ENCODE assay signal across 8 cellular contexts in genomic region chr15:101251830-101252820, GRCh38. TPM values are rescaled to one million over a fixed set of nuclear protein-coding genes. Genes with fewer than 3 reads are reported as not detected.
A peak's percentile ranks its signal among the peaks of the same experiment; 100 is the strongest.
DNase-seq lines count a peak whose midpoint lies in the region; ATAC-seq and TF ChIP-seq lines count a peak whose summit lies in the region.

TSS of gene CHSY1 (minus strand) at chr15:101252048. CDS start at chr15:101251456, 592 bp downstream.

- peaks cover 54% of the 10 kb centered on the region for H3K4me1 Mint-ChIP-seq in GM23338
- peaks cover 65% of the 10 kb centered on the region for H3K4me1 Mint-ChIP-seq in activated naive CD4-positive, alpha-beta T cell treated with anti-CD3 and anti-CD28 coated beads, Interleukin-2, amount 10 ng/mL, durations not matched to agents 7 days and 5 days

- ATAC-seq in GM23338, result peak; percentile 42

- H3K36me3 ChIP-seq in GM23338 (ENCODE audit: insufficient read depth) (no peaks in the 10 kb centered on the region; the same call in none of the 2 replicates), SK-N-MC (ENCODE audit: insufficient read depth, low read length) (peaks cover 6% of the 10 kb centered on the region; the same call in 1 of the 2 replicates), suprapubic skin (no peaks in the 10 kb centered on the region)

- H3K27me3 ChIP-seq in GM23338 (ENCODE audit: insufficient read depth), result peaks cover 17% of the 10 kb centered on the region
- no peaks in the 10 kb centered on the region for H3K27me3 ChIP-seq in suprapubic skin

- H3K4me3 Mint-ChIP-seq in GM23338, result peak within 1 kb of the TSS; percentile 96
- H3K4me3 Mint-ChIP-seq in activated naive CD4-positive, alpha-beta T cell treated with anti-CD3 and anti-CD28 coated beads, Interleukin-2, amount 10 ng/mL, durations not matched to agents 7 days and 5 days, result peak within 1 kb of the TSS; percentile 92

- H3K27ac Mint-ChIP-seq in GM23338, result no peak within 1 kb of the TSS
- H3K27ac Mint-ChIP-seq in activated naive CD4-positive, alpha-beta T cell treated with anti-CD3 and anti-CD28 coated beads, Interleukin-2, amount 10 ng/mL, durations not matched to agents 7 days and 5 days, result peak within 1 kb of the TSS; percentile 89

- no peaks in the 10 kb centered on the region for H3K9me2 ChIP-seq in GM23338 (ENCODE audit: insufficient read depth)

- no peak within 1 kb of the TSS for H3K27ac ChIP-seq in GM23338 (ENCODE audit: low read depth)
- no peak within 1 kb of the TSS for H3K27ac ChIP-seq in SK-N-MC
- H3K27ac ChIP-seq in suprapubic skin, result peak within 1 kb of the TSS; percentile 97

- TF ChIP-seq CTCF in GM23338 (conservative IDR thresholded peaks at IDR 0.05; ENCODE audit: low read depth in 2 of 2), result 0 out of 4 replicates have a peak, but pooled peaks of 1 of the 2 experiments have one; percentile 13
- no peak for TF ChIP-seq CTCF in suprapubic skin (IDR thresholded peaks at IDR 0.05)

- TF ChIP-seq POLR2A in suprapubic skin (IDR thresholded peaks at IDR 0.05), result peak; percentile 45 to 79

- H3K4me3 ChIP-seq in GM23338, result peak within 1 kb of the TSS; percentile 84
- H3K4me3 ChIP-seq in SK-N-MC, result peak within 1 kb of the TSS; percentile 93
- H3K4me3 ChIP-seq in suprapubic skin, result peak within 1 kb of the TSS; percentile 87

- peak; percentile 85 for DNase-seq in GDM1 (lab: John Stamatoyannopoulos, UW)
- peak; percentile 69 for DNase-seq in GM23338 (ENCODE audit: low spot score)
- DNase-seq in LHCN-M2 (ENCODE audit: low read depth), result peak; percentile 91
- DNase-seq in SK-N-MC (ENCODE audit: low read depth, low spot score), result no peak
- peak; percentile 89 for DNase-seq in activated naive CD4-positive, alpha-beta T cell treated with anti-CD3 and anti-CD28 coated beads, Interleukin-2, amount 10 ng/mL, durations not matched to agents 7 days and 5 days
- peak; percentile 81 for DNase-seq in germinal center (ENCODE audit: low spot score)
- peak; percentile 87 for DNase-seq in occipital lobe (lab: John Stamatoyannopoulos, UW)
- DNase-seq in suprapubic skin (ENCODE audit: low spot score in 2 of 2), result peak; percentile 95 to 96

- no peaks in the 10 kb centered on the region for H3K9me3 Mint-ChIP-seq in GM23338
- H3K9me3 Mint-ChIP-seq in activated naive CD4-positive, alpha-beta T cell treated with anti-CD3 and anti-CD28 coated beads, Interleukin-2, amount 10 ng/mL, durations not matched to agents 7 days and 5 days, result no peaks in the 10 kb centered on the region

- under 1% methylated on average over 23 of the region's 108 CpGs for WGBS in suprapubic skin

- H3F3A ChIP-seq in GM23338 (replicated peaks; ENCODE audit: low read depth), result peaks cover 4% of the 10 kb centered on the region; the same call in 1 of the 2 replicates

- H4K20me1 ChIP-seq in GM23338 (replicated peaks; ENCODE audit: insufficient read depth), result peaks cover 29% of the 10 kb centered on the region

- peak within 1 kb of the TSS; percentile 86 for H3K9ac ChIP-seq in SK-N-MC (ENCODE audit: insufficient read length)

- H3K4me1 ChIP-seq in GM23338 (ENCODE audit: insufficient read depth), result peaks cover 35% of the 10 kb centered on the region
- peaks cover 44% of the 10 kb centered on the region for H3K4me1 ChIP-seq in suprapubic skin

- CTCF ChIA-PET in activated naive CD4-positive, alpha-beta T cell treated with anti-CD3 and anti-CD28 coated beads, Interleukin-2, amount 10 ng/mL, durations not matched to agents 7 days and 5 days (lab: Charles Lee), result interaction anchor here (0.7 to 7.4 kb wide), 6 partner anchors 10 to 240 kb away, joined by 3 to 176 read pairs (median 6); no protein-coding TSS in a partner anchor

- peaks cover 37% of the 10 kb centered on the region for H3K79me2 ChIP-seq in GM23338 (replicated peaks; ENCODE audit: insufficient read depth)

- peak within 1 kb of the TSS; percentile 94 for H3K4me2 ChIP-seq in GM23338

- no peaks in the 10 kb centered on the region for H3K9me3 ChIP-seq in SK-N-MC (ENCODE audit: low read depth, low read length)
- H3K9me3 ChIP-seq in suprapubic skin, result no peaks in the 10 kb centered on the region

- peaks cover 11% of the 10 kb centered on the region; the same call in 2 of the 3 replicates for H3K36me3 Mint-ChIP-seq in GM23338 (ENCODE audit: low read depth)
- H3K36me3 Mint-ChIP-seq in activated naive CD4-positive, alpha-beta T cell treated with anti-CD3 and anti-CD28 coated beads, Interleukin-2, amount 10 ng/mL, durations not matched to agents 7 days and 5 days, result peaks cover 22% of the 10 kb centered on the region

- no peak for TF ChIP-seq EP300 in suprapubic skin (IDR thresholded peaks at IDR 0.05)

- H3K27me3 Mint-ChIP-seq in GM23338 (ENCODE audit: insufficient read depth, low read depth, poor library complexity), result peaks cover 12% of the 10 kb centered on the region
- peaks cover 9% of the 10 kb centered on the region for H3K27me3 Mint-ChIP-seq in activated naive CD4-positive, alpha-beta T cell treated with anti-CD3 and anti-CD28 coated beads, Interleukin-2, amount 10 ng/mL, durations not matched to agents 7 days and 5 days

- H2AFZ ChIP-seq in GM23338, result peak within 1 kb of the TSS; percentile 91

TF ChIP-seq in GM23338, 12 proteins besides CTCF, POLR2A, EP300 and RAD21 (continues in another document):
- TF ChIP-seq ZNF114 (CRISPR knock-in tag; IDR thresholded peaks at IDR 0.05) (no peak), STAT1 (IDR thresholded peaks at IDR 0.05; ENCODE audit: unreplicated experiment) (no peak), JUNB (IDR thresholded peaks at IDR 0.05; ENCODE audit: unreplicated experiment) (no peak), REST (IDR thresholded peaks at IDR 0.05; ENCODE audit: unreplicated experiment) (no peak), NANOG (IDR thresholded peaks at IDR 0.05; ENCODE audit: borderline replicate concordance) (no peak), POLR2AphosphoS5 (IDR thresholded peaks at IDR 0.05; ENCODE audit: low read depth) (peak; percentile 69), EZH2phosphoT487 (IDR thresholded peaks at IDR 0.05; ENCODE audit: unreplicated experiment) (no peak), ETS1 (IDR thresholded peaks at IDR 0.05) (no peak), ZNF331 (CRISPR knock-in tag; IDR thresholded peaks at IDR 0.05; ENCODE audit: low read depth) (no peak), CREB1 (CRISPR knock-in tag; IDR thresholded peaks at IDR 0.05; ENCODE audit: low read depth) (peak; percentile 51)

RNA-seq across cellular contexts. Expression of gene CHSY1, which starts in this region (rescaled TPM):
- total RNA-seq in GM23338 (2014; rRNA removed; shearing (Covaris generic)), result 45.4 and 47.7 TPM in 2 replicates
- 9.8 and 11.6 TPM in 2 replicates for polyA plus RNA-seq in GM23338 (2016; fragmentation: Nextera tagmentation; extraction: Ambion mirVana)
- 20.5 and 21.8 TPM in 2 replicates for total RNA-seq in LHCN-M2 (2014; rRNA removed)
- polyA plus RNA-seq in LHCN-M2 (2012), result 10.1 TPM
- total RNA-seq in occipital lobe, result 23.9 TPM
- total RNA-seq in suprapubic skin, result 10 to 100 TPM; 29.7 to 39.6 (median 30.5) TPM
